Comparison of ENCODE assay signal across 17 cellular contexts in genomic region chr22:32401486-32401885, GRCh38. TPM values are rescaled to one million over a fixed set of nuclear protein-coding genes. Genes with fewer than 3 reads are reported as not detected.
DNase-seq lines count a peak whose midpoint lies in the region; ATAC-seq and TF ChIP-seq lines count a peak whose summit lies in the region.
"Had no signal": no experiment of that assay in that cellular context is flagged by ENCODE, and none has a peak within 500 bp of the region (broad histone marks: within the 10 kb centered on the region; RNA-seq: fewer than 3 reads in every experiment).

No MANE protein-coding gene starts in this region.

- intact Hi-C loops in left colon (cut with DNase I, micrococcal nuclease) = no loop called here
- intact Hi-C loops in mucosa of descending colon (cut with DNase I, micrococcal nuclease) = no loop called here

- H3K27ac Mint-ChIP-seq in activated T-cell treated with anti-CD3 and anti-CD28 coated beads, Interleukin-2, amount 50 U/mL, for 24 hours = peak overlapping the region; percentile 37
- H3K27ac Mint-ChIP-seq: CD4-positive, alpha-beta T cell; CD8-positive, alpha-beta T cell had no signal

- no peak overlapping the region for H3K4me3 Mint-ChIP-seq in activated T-cell treated with anti-CD3 and anti-CD28 coated beads, Interleukin-2, amount 50 U/mL, for 24 hours
- no peak overlapping the region for H3K4me3 Mint-ChIP-seq in activated T-cell treated with anti-CD3 and anti-CD28 coated beads, Interleukin-2, amount 50 U/mL, for 4 hours
- H3K4me3 Mint-ChIP-seq: CD4-positive, alpha-beta T cell; CD8-positive, alpha-beta T cell had no signal

- no peak for ATAC-seq in activated T-cell treated with anti-CD3 and anti-CD28 coated beads, Interleukin-2, amount 50 U/mL, for 4 hours
- ATAC-seq in left colon (peak; percentile 75), mucosa of descending colon (peak; percentile 58), HG03159 (IDR thresholded peaks at IDR 0.05; ENCODE audit: unreplicated experiment) (no peak), left lobe of liver (no peak)
- ATAC-seq: CD8-positive, alpha-beta T cell had no signal

- peaks cover 95% of the 10 kb centered on the region for H3K36me3 Mint-ChIP-seq in activated T-cell treated with anti-CD3 and anti-CD28 coated beads, Interleukin-2, amount 50 U/mL, for 24 hours (ENCODE audit: low read depth)
- H3K36me3 Mint-ChIP-seq in activated T-cell treated with anti-CD3 and anti-CD28 coated beads, Interleukin-2, amount 50 U/mL, for 4 hours (ENCODE audit: insufficient read depth) = peaks cover 47% of the 10 kb centered on the region

- H3K4me3 ChIP-seq in mucosa of descending colon = no peak overlapping the region
- H3K4me3 ChIP-seq: BLaER1 had no signal

- no peaks in the 10 kb centered on the region for H3K9me3 Mint-ChIP-seq in activated T-cell treated with anti-CD3 and anti-CD28 coated beads, Interleukin-2, amount 50 U/mL, for 24 hours
- H3K9me3 Mint-ChIP-seq in activated T-cell treated with anti-CD3 and anti-CD28 coated beads, Interleukin-2, amount 50 U/mL, for 4 hours = no peaks in the 10 kb centered on the region
- H3K9me3 Mint-ChIP-seq: CD4-positive, alpha-beta T cell; CD8-positive, alpha-beta T cell had no signal

- H3K4me1 ChIP-seq in mucosa of descending colon (ENCODE audit: low read depth) = no peaks in the 10 kb centered on the region
- H3K4me1 ChIP-seq: BE2C, BLaER1, Caco-2 had no signal

- TF ChIP-seq CTCF in mucosa of descending colon (IDR thresholded peaks at IDR 0.05) = no peak

- peaks cover 15% of the 10 kb centered on the region for H3K36me3 ChIP-seq in mucosa of descending colon (ENCODE audit: low read depth)

- no peaks in the 10 kb centered on the region for H3K27me3 Mint-ChIP-seq in activated T-cell treated with anti-CD3 and anti-CD28 coated beads, Interleukin-2, amount 50 U/mL, for 24 hours
- H3K27me3 Mint-ChIP-seq in activated T-cell treated with anti-CD3 and anti-CD28 coated beads, Interleukin-2, amount 50 U/mL, for 4 hours (ENCODE audit: low read depth) = no peaks in the 10 kb centered on the region
- H3K27me3 Mint-ChIP-seq: CD4-positive, alpha-beta T cell had no signal

- H3K4me1 Mint-ChIP-seq in activated T-cell treated with anti-CD3 and anti-CD28 coated beads, Interleukin-2, amount 50 U/mL, for 24 hours (ENCODE audit: low read depth) = no peaks in the 10 kb centered on the region
- H3K4me1 Mint-ChIP-seq in activated T-cell treated with anti-CD3 and anti-CD28 coated beads, Interleukin-2, amount 50 U/mL, for 4 hours (ENCODE audit: low read depth) = no peaks in the 10 kb centered on the region

- no peak for DNase-seq in activated T-cell treated with anti-CD3 and anti-CD28 coated beads, Interleukin-2, amount 50 U/mL, for 24 hours
- no peak for DNase-seq in activated T-cell treated with anti-CD3 and anti-CD28 coated beads, Interleukin-2, amount 50 U/mL, for 4 hours
- DNase-seq in left colon (no peak), mucosa of descending colon (no peak), left lobe of liver (ENCODE audit: low spot score) (no peak)
- DNase-seq: 8988T; ACHN; BE2C; Caco-2; Calu3; CD4-positive, alpha-beta T cell; CD8-positive, alpha-beta T cell; DMS79 treated with DMSO at 0.1 percent for 48 hours; GF-D8 had no signal

- H3K9me3 ChIP-seq in mucosa of descending colon = no peaks in the 10 kb centered on the region
- H3K9me3 ChIP-seq: BE2C, BLaER1, Caco-2 had no signal

RNA-seq across cellular contexts. Expression of gene RTCB, which starts 10.6 kb away (rescaled TPM):
- 100 to 1,000 TPM; 120 to 131 (median 124) TPM for total RNA-seq in activated T-cell treated with anti-CD3 and anti-CD28 coated beads, Interleukin-2, amount 50 U/mL, for 4 hours
- total RNA-seq in left colon (100 to 1,000 TPM in 1 of 2 donors, 10 to 100 TPM in 1; 87.2 to 117 TPM), mucosa of descending colon (100 to 1,000 TPM in 1 of 3 donors, 10 to 100 TPM in 2; 73.1 to 113 (median 85.6) TPM), left lobe of liver (44.5 TPM)

RNA-seq across cellular contexts. Expression of gene RFPL3, which starts 43.8 kb away (rescaled TPM):
- total RNA-seq in activated T-cell treated with anti-CD3 and anti-CD28 coated beads, Interleukin-2, amount 50 U/mL, for 4 hours = not detected
- not detected for total RNA-seq in left colon
- not detected for total RNA-seq in mucosa of descending colon
- total RNA-seq in left lobe of liver = not detected
- total RNA-seq: A673; Caco-2; Calu3; CD4-positive, alpha-beta T cell; CD8-positive, alpha-beta T cell had no signal

Comparison
In these comparisons a context has a peak if more than half of its experiments do, and no peak if none do; other contexts are left out.
1. ATAC-seq: peak in left colon (single experiment) and mucosa of descending colon (single experiment); none in activated T-cell treated with anti-CD3 and anti-CD28 coated beads, Interleukin-2, amount 50 U/mL, for 4 hours (0 of 2), HG03159 (single experiment) and left lobe of liver (single experiment).